In genomic region chr5:135861646-135862045, GRCh38 we compare ENCODE assay signal across 20 cellular contexts. TPM values are rescaled to one million over a fixed set of nuclear protein-coding genes. Genes with fewer than 3 reads are reported as not detected.
"Had no signal": no experiment of that assay in that cellular context is flagged by ENCODE, and none has a peak within 500 bp of the region (broad histone marks: within the 10 kb centered on the region; RNA-seq: fewer than 3 reads in every experiment).

No MANE protein-coding gene starts in this region.

- H3K4me3 ChIP-seq: esophagus squamous epithelium, lower lobe of right lung, neural progenitor cell, ovary, uterus had no signal

- H3K27ac ChIP-seq: esophagus squamous epithelium, foreskin keratinocyte, lower lobe of right lung, neural progenitor cell, ovary, uterus had no signal

- H3K4me2 ChIP-seq: neural progenitor cell had no signal

- H2AFZ ChIP-seq: neural progenitor cell had no signal

- H3K9ac ChIP-seq: neural progenitor cell had no signal

- H3K36me3 ChIP-seq: esophagus squamous epithelium, lower lobe of right lung, neural progenitor cell, ovary, uterus had no signal

- DNase-seq: effector memory CD8-positive, alpha-beta T cell; esophagus squamous epithelium; foreskin keratinocyte; immature natural killer cell; kidney; left colon; lower lobe of right lung; mesenchymal stem cell; midbrain; ovary; right cardiac atrium; small intestine; stimulated activated CD4-positive, alpha-beta T cell treated with anti-CD3 and anti-CD28 coated beads, Interleukin-2, amount 100 ng/mL, for 48 hours; stimulated activated naive CD4-positive, alpha-beta T cell treated with Interleukin-2 at 50 U/mL for 16 hours; uterus had no signal

- ATAC-seq: effector memory CD8-positive, alpha-beta T cell; foreskin keratinocyte; left colon; lower lobe of right lung; natural killer cell treated with Interleukin-12 subunit alpha and Interleukin-12 subunit beta and Interleukin-15 and Interleukin-18, amount 100 ng/mL, for 72 hours; right cardiac atrium had no signal

- H3K27ac Mint-ChIP-seq: effector memory CD8-positive, alpha-beta T cell; immature natural killer cell; natural killer cell treated with Interleukin-12 subunit alpha and Interleukin-12 subunit beta and Interleukin-15 and Interleukin-18, amount 100 ng/mL, for 72 hours; neural progenitor cell; type B pancreatic cell had no signal

- H3K4me1 ChIP-seq: esophagus squamous epithelium, foreskin keratinocyte, lower lobe of right lung, neural progenitor cell, uterus had no signal

- H3K4me1 Mint-ChIP-seq: immature natural killer cell had no signal

- H3K9me3 ChIP-seq: esophagus squamous epithelium, lower lobe of right lung, ovary, uterus had no signal

- H3K4me3 Mint-ChIP-seq: effector memory CD8-positive, alpha-beta T cell; immature natural killer cell; natural killer cell treated with Interleukin-12 subunit alpha and Interleukin-12 subunit beta and Interleukin-15 and Interleukin-18, amount 100 ng/mL, for 72 hours; neural progenitor cell; type B pancreatic cell had no signal

- H3K27me3 ChIP-seq: neural progenitor cell, ovary, uterus had no signal

- H3K36me3 Mint-ChIP-seq: immature natural killer cell; natural killer cell treated with Interleukin-12 subunit alpha and Interleukin-12 subunit beta and Interleukin-15 and Interleukin-18, amount 100 ng/mL, for 72 hours; neural progenitor cell; type B pancreatic cell had no signal

- H3K9me3 Mint-ChIP-seq: effector memory CD8-positive, alpha-beta T cell; natural killer cell treated with Interleukin-12 subunit alpha and Interleukin-12 subunit beta and Interleukin-15 and Interleukin-18, amount 100 ng/mL, for 72 hours; neural progenitor cell; type B pancreatic cell had no signal

RNA-seq across cellular contexts. Expression of gene SLC25A48, which starts 27.2 kb away (rescaled TPM):
- total RNA-seq: epithelial cell of proximal tubule; foreskin keratinocyte; natural killer cell treated with Interleukin-12 subunit alpha and Interleukin-12 subunit beta and Interleukin-15 and Interleukin-18, amount 100 ng/mL, for 72 hours; right cardiac atrium had no signal
- polyA plus RNA-seq: foreskin keratinocyte, immature natural killer cell, ovary had no signal

RNA-seq across cellular contexts. Expression of gene IL9, which starts 34.0 kb away (rescaled TPM):
- total RNA-seq: epithelial cell of proximal tubule, esophagus squamous epithelium, foreskin keratinocyte, kidney, left colon, lower lobe of right lung, ovary, posterior vena cava, right cardiac atrium, uterus had no signal
- polyA plus RNA-seq: foreskin keratinocyte, immature natural killer cell, ovary, right cardiac atrium, small intestine had no signal
